In genomic region chr5:115962239-115962564, GRCh38 we compare ENCODE assay signal across 9 cellular contexts. TPM values are rescaled to one million over a fixed set of nuclear protein-coding genes. Genes with fewer than 3 reads are reported as not detected.
DNase-seq lines count a peak whose midpoint lies in the region; ATAC-seq and TF ChIP-seq lines count a peak whose summit lies in the region.
"Had no signal": no experiment of that assay in that cellular context is flagged by ENCODE, and none has a peak within 500 bp of the region (broad histone marks: within the 10 kb centered on the region; RNA-seq: fewer than 3 reads in every experiment).

A gene with protein sequence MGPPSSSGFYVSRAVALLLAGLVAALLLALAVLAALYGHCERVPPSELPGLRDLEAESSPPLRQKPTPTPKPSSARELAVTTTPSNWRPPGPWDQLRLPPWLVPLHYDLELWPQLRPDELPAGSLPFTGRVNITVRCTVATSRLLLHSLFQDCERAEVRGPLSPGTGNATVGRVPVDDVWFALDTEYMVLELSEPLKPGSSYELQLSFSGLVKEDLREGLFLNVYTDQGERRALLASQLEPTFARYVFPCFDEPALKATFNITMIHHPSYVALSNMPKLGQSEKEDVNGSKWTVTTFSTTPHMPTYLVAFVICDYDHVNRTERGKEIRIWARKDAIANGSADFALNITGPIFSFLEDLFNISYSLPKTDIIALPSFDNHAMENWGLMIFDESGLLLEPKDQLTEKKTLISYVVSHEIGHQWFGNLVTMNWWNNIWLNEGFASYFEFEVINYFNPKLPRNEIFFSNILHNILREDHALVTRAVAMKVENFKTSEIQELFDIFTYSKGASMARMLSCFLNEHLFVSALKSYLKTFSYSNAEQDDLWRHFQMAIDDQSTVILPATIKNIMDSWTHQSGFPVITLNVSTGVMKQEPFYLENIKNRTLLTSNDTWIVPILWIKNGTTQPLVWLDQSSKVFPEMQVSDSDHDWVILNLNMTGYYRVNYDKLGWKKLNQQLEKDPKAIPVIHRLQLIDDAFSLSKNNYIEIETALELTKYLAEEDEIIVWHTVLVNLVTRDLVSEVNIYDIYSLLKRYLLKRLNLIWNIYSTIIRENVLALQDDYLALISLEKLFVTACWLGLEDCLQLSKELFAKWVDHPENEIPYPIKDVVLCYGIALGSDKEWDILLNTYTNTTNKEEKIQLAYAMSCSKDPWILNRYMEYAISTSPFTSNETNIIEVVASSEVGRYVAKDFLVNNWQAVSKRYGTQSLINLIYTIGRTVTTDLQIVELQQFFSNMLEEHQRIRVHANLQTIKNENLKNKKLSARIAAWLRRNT (plus strand): TSS chr5:115962475. CDS start chr5:115962618, 143 bp downstream.

- H3K27ac Mint-ChIP-seq in activated T-helper 1 cell treated with anti-CD3 and anti-CD28 coated beads, Interleukin-12 subunit alpha, Interleukin-12 subunit beta, Interleukin-2, Interleukin-4 antibody, amounts not matched to agents 30 ng/mL and 10 ng/mL and 1 ng/mL, durations not matched to agents 14 hours and 24 hours and 36 hours, result no peak within 1 kb of the TSS

- peak within 1 kb of the TSS; percentile 44 for H3K4me3 ChIP-seq in AG04449 (ENCODE audit: low read depth, low read length)
- peak within 1 kb of the TSS; percentile 27 for H3K4me3 ChIP-seq in MG63
- peak within 1 kb of the TSS; percentile 12 to 33 (median 22) for H3K4me3 ChIP-seq in fibroblast of lung (replicated peaks in 1 of 4; ENCODE audit: control extremely low read depth in 1 of 4, insufficient read depth in 1 of 4, low read depth in 3 of 4, low read length in 4 of 4)

- H3K36me3 Mint-ChIP-seq in activated T-helper 1 cell treated with anti-CD3 and anti-CD28 coated beads, Interleukin-12 subunit alpha, Interleukin-12 subunit beta, Interleukin-2, Interleukin-4 antibody, amounts not matched to agents 30 ng/mL and 10 ng/mL and 1 ng/mL, durations not matched to agents 14 hours and 24 hours and 36 hours (ENCODE audit: low read depth), result peaks cover 2% of the 10 kb centered on the region

- no peak within 1 kb of the TSS for H3K4me3 Mint-ChIP-seq in activated T-helper 1 cell treated with anti-CD3 and anti-CD28 coated beads, Interleukin-12 subunit alpha, Interleukin-12 subunit beta, Interleukin-2, Interleukin-4 antibody, amounts not matched to agents 30 ng/mL and 10 ng/mL and 1 ng/mL, durations not matched to agents 14 hours and 24 hours and 36 hours

- peak within 1 kb of the TSS; percentile 54 for H2AFZ ChIP-seq in fibroblast of lung (ENCODE audit: low read length)

- H3K9me3 ChIP-seq in MG63 (no peaks in the 10 kb centered on the region), fibroblast of lung (ENCODE audit: control insufficient read depth, insufficient read depth, low read depth, low read length) (no peaks in the 10 kb centered on the region)

- H3K36me3 ChIP-seq in MG63 (no peaks in the 10 kb centered on the region), fibroblast of lung (ENCODE audit: control insufficient read depth, insufficient read depth, low read length) (no peaks in the 10 kb centered on the region)

- CTCF ChIA-PET in AG04449 (lab: Yijun Ruan, JAX), result interaction anchor here (1.3 to 3.4 kb wide), 4 partner anchors 10 to 123 kb away, joined by 3 to 11 read pairs (median 5); no protein-coding TSS in a partner anchor

- H3K79me2 ChIP-seq in fibroblast of lung (ENCODE audit: control insufficient read depth, insufficient read depth, low read length), result no peaks in the 10 kb centered on the region

- H3K4me2 ChIP-seq in fibroblast of lung (ENCODE audit: extremely low read depth, insufficient read depth, low read length), result peak within 1 kb of the TSS; percentile 62

- DNase-seq in AG04449 (ENCODE audit: low read depth, low spot score) (no peak), MG63 (no peak), fibroblast of lung (ENCODE audit: low read depth in 2 of 2) (no peak), omental fat pad (ENCODE audit: low spot score) (no peak), NCI-H146 treated with DMSO at 0.1 percent for 48 hours (lab: John Stamatoyannopoulos, UW; ENCODE audit: unreplicated experiment) (no peak), DMS153 treated with DMSO at 0.1 percent for 48 hours (lab: John Stamatoyannopoulos, UW; ENCODE audit: unreplicated experiment) (no peak), DMS 273 (lab: John Stamatoyannopoulos, UW; ENCODE audit: unreplicated experiment) (no peak)
- no peak for DNase-seq in activated T-helper 1 cell treated with anti-CD3 and anti-CD28 coated beads, Interleukin-12 subunit alpha, Interleukin-12 subunit beta, Interleukin-2, Interleukin-4 antibody, amounts not matched to agents 30 ng/mL and 10 ng/mL and 1 ng/mL, durations not matched to agents 14 hours and 24 hours and 36 hours (ENCODE audit: low spot score)
- DNase-seq: NCI-H1105 had no signal

- intact Hi-C loops in activated T-helper 1 cell treated with anti-CD3 and anti-CD28 coated beads, Interleukin-12 subunit alpha, Interleukin-12 subunit beta, Interleukin-2, Interleukin-4 antibody, amounts not matched to agents 30 ng/mL and 10 ng/mL and 1 ng/mL, durations not matched to agents 14 hours and 24 hours and 36 hours (cut with micrococcal nuclease), result loop anchor here (5.0 kb wide), 1 partner anchor 610 kb away; the partner anchor contains the start of gene SEMA6A

- H3K4me1 Mint-ChIP-seq in activated T-helper 1 cell treated with anti-CD3 and anti-CD28 coated beads, Interleukin-12 subunit alpha, Interleukin-12 subunit beta, Interleukin-2, Interleukin-4 antibody, amounts not matched to agents 30 ng/mL and 10 ng/mL and 1 ng/mL, durations not matched to agents 14 hours and 24 hours and 36 hours (ENCODE audit: low read depth), result no peaks in the 10 kb centered on the region

- H3K9me3 Mint-ChIP-seq in activated T-helper 1 cell treated with anti-CD3 and anti-CD28 coated beads, Interleukin-12 subunit alpha, Interleukin-12 subunit beta, Interleukin-2, Interleukin-4 antibody, amounts not matched to agents 30 ng/mL and 10 ng/mL and 1 ng/mL, durations not matched to agents 14 hours and 24 hours and 36 hours, result no peaks in the 10 kb centered on the region

- no peak for ATAC-seq in omental fat pad (ENCODE audit: low FRiP score)

- H3K27me3 ChIP-seq in MG63 (peaks cover 15% of the 10 kb centered on the region; the same call in 1 of the 2 replicates), fibroblast of lung (ENCODE audit: control insufficient read depth, insufficient read depth, low read length) (peaks cover 20% of the 10 kb centered on the region)

- H3K27ac ChIP-seq in fibroblast of lung (ENCODE audit: insufficient read depth, low read length), result no peak within 1 kb of the TSS

- H3K27me3 Mint-ChIP-seq in activated T-helper 1 cell treated with anti-CD3 and anti-CD28 coated beads, Interleukin-12 subunit alpha, Interleukin-12 subunit beta, Interleukin-2, Interleukin-4 antibody, amounts not matched to agents 30 ng/mL and 10 ng/mL and 1 ng/mL, durations not matched to agents 14 hours and 24 hours and 36 hours (ENCODE audit: insufficient read depth), result peaks cover 54% of the 10 kb centered on the region

- no peak within 1 kb of the TSS for H3K9ac ChIP-seq in fibroblast of lung (ENCODE audit: insufficient read depth, low read length)

- POLR2A ChIA-PET in AG04449 (lab: Yijun Ruan, JAX), result interaction anchor here (0.6 to 0.7 kb wide), 2 partner anchors 36 to 62 kb away, joined by 3 read pairs; no protein-coding TSS in a partner anchor

- no peaks in the 10 kb centered on the region for H4K20me1 ChIP-seq in fibroblast of lung (ENCODE audit: control insufficient read depth, extremely low read depth, insufficient read depth, low read length)

- TF ChIP-seq CTCF in AG04449 (IDR thresholded peaks at IDR 0.05; ENCODE audit: insufficient read depth, low read length, missing control alignments) (no peak), fibroblast of lung (conservative IDR thresholded peaks at IDR 0.05 in 1 of 2, IDR thresholded peaks at IDR 0.05 in 1 of 2; ENCODE audit: low read depth in 1 of 2, low read length in 2 of 2) (no peak), omental fat pad (IDR thresholded peaks at IDR 0.05) (no peak)

- no peaks in the 10 kb centered on the region for H3K4me1 ChIP-seq in fibroblast of lung (ENCODE audit: control insufficient read depth, extremely low read depth, insufficient read depth, low read length)

RNA-seq across cellular contexts. Expression of the gene that starts here (rescaled TPM):
- total RNA-seq in MG63 (2014; rRNA removed; shearing (Covaris generic); ENCODE audit: low replicate concordance), result 0.10 TPM in 1 of 2 replicates, not detected in the other
- 0.17 and 0.26 TPM in 2 replicates for total RNA-seq in fibroblast of lung
- polyA plus RNA-seq in fibroblast of lung, result 0.07 and 0.10 TPM in 2 replicates
- 0.07 TPM in 1 of 2 replicates, not detected in the other for polyA plus RNA-seq in fibroblast of lung (2012)
- not detected in 2 replicates for polyA minus RNA-seq in fibroblast of lung (ENCODE audit: low replicate concordance)
- total RNA-seq in omental fat pad, result 10 to 100 TPM; 14.9 to 39.7 (median 24.8) TPM
- not detected in 2 replicates for total RNA-seq in activated T-helper 1 cell treated with anti-CD3 and anti-CD28 coated beads, Interleukin-12 subunit alpha, Interleukin-12 subunit beta, Interleukin-2, Interleukin-4 antibody, amounts not matched to agents 30 ng/mL and 10 ng/mL and 1 ng/mL, durations not matched to agents 14 hours and 24 hours and 36 hours

Comparison
In these comparisons a context has a peak if more than half of its experiments do, and no peak if none do; other contexts are left out.
1. RNA of the gene that starts here (total RNA-seq): 14.9 to 39.7 TPM in omental fat pad; 0.17 to 0.26 TPM in fibroblast of lung, 0.10 TPM in MG63 and not detected in activated T-helper 1 cell treated with anti-CD3 and anti-CD28 coated beads, Interleukin-12 subunit alpha, Interleukin-12 subunit beta, Interleukin-2, Interleukin-4 antibody, amounts not matched to agents 30 ng/mL and 10 ng/mL and 1 ng/mL, durations not matched to agents 14 hours and 24 hours and 36 hours; every median in the first group is over 10 times any median in the second.
2. Peak in every context shown above with its lines, with median percentiles within 50 percentile points of each other: H3K4me3 ChIP-seq.